27 cellular contexts compared by ENCODE assay signal in genomic region chr22:45756558-45756957, GRCh38.
DNase-seq lines count a peak whose midpoint lies in the region; ATAC-seq, FAIRE-seq and TF ChIP-seq lines count a peak whose summit lies in the region.
"Had no signal": no experiment of that assay in that cellular context is flagged by ENCODE, and none has a peak within 500 bp of the region (broad histone marks: within the 10 kb centered on the region; RNA-seq: fewer than 3 reads in every experiment).

No MANE protein-coding gene starts in this region.

- H2BK15ac ChIP-seq in H1 (ENCODE audit: low read length): no peak overlapping the region

- DNase-seq in HepG2 (ENCODE audit: low spot score) (no peak), right lobe of liver (no peak), H1 (ENCODE audit: low read depth in 1 of 2, low spot score in 2 of 2) (no peak), cerebellum (ENCODE audit: low spot score) (no peak), CD14-positive monocyte (ENCODE audit: low spot score) (no peak), NCI-H1930 (lab: John Stamatoyannopoulos, UW) (no peak)
- DNase-seq: activated CD4-positive, alpha-beta T cell treated with anti-CD3 and anti-CD28 coated beads, Interleukin-2, amount 10 ng/mL, durations not matched to agents 7 days and 5 days; activated naive CD8-positive, alpha-beta T cell treated with anti-CD3 and anti-CD28 coated beads for 36 hours; Calu3; cortex of kidney; left lung; MG63; NCI-H146; NCI-H2171; NCI-H524 treated with DMSO at 0.1 percent for 48 hours; psoas muscle; stimulated activated CD4-positive, alpha-beta T cell treated with anti-CD3 and anti-CD28 coated beads, Interleukin-4, amount 100 ng/mL, for 1 hour; tibial artery had no signal

- peaks cover 36% of the 10 kb centered on the region for H3K36me3 Mint-ChIP-seq in nephron (ENCODE audit: low read depth)
- peaks cover 26 to 46% of the 10 kb centered on the region in 2 donors for H3K36me3 Mint-ChIP-seq in CD14-positive monocyte

- no peak overlapping the region for H3K56ac ChIP-seq in H1 (replicated peaks; ENCODE audit: insufficient read length, low read depth, low read length)

- H3K27me3 Mint-ChIP-seq in nephron (ENCODE audit: low read depth): no peaks in the 10 kb centered on the region
- H3K27me3 Mint-ChIP-seq in CD14-positive monocyte (ENCODE audit: low read depth in 3 of 3): no peaks in the 10 kb centered on the region
- H3K27me3 Mint-ChIP-seq: activated CD4-positive, alpha-beta T cell treated with anti-CD3 and anti-CD28 coated beads, Interleukin-2, amount 10 ng/mL, durations not matched to agents 7 days and 5 days; activated naive CD8-positive, alpha-beta T cell treated with anti-CD3 and anti-CD28 coated beads for 36 hours; stimulated activated naive CD8-positive, alpha-beta T cell treated with anti-CD3 and anti-CD28 coated beads, Interleukin-15, Interleukin-2, amounts not matched to agents 100 ng/mL and 50 ng/mL, for 24 hours had no signal

- H4K8ac ChIP-seq in H1 (ENCODE audit: extremely low read depth, insufficient read depth, low read length): peak overlapping the region; percentile 69; the same call in 1 of the 2 replicates

- H3K27ac ChIP-seq in HepG2 (ENCODE audit: extremely low read length, insufficient read depth, low read length) (no peak overlapping the region), right lobe of liver (no peak overlapping the region), H1 (ENCODE audit: low read depth, low read length) (no peak overlapping the region)
- H3K27ac ChIP-seq: BLaER1 treated with 17β-estradiol and CSF1 and Interleukin-3, amounts not matched to agents 10 nM and 100 nM; left lung; psoas muscle; VCaP had no signal

- intact Hi-C loops in HepG2 (cut with micrococcal nuclease; ENCODE audit: unreplicated experiment): no loop called here
- intact Hi-C loops in right lobe of liver (cut with DNase I): no loop called here
- intact Hi-C loops in CD14-positive monocyte (cut with micrococcal nuclease): no loop called here

- H2AK5ac ChIP-seq in H1 (ENCODE audit: low read depth, low read length): no peak overlapping the region

- TF ChIP-seq RAD21 in HepG2 (CRISPR knock-in tag; IDR thresholded peaks at IDR 0.05) (no peak), H1 (IDR thresholded peaks at IDR 0.05 in 1 of 2, conservative IDR thresholded peaks at IDR 0.05 in 1 of 2; ENCODE audit: low read depth in 2 of 2, low read length in 2 of 2) (no peak)

- H4K20me1 ChIP-seq in HepG2 (ENCODE audit: insufficient read depth, low read length) (no peaks in the 10 kb centered on the region), H1 (replicated peaks in 1 of 2; ENCODE audit: control insufficient read depth in 1 of 2, insufficient read depth in 2 of 2, low read length in 2 of 2) (peaks cover 0 to 9% of the 10 kb centered on the region in 2 experiments)

- no peak overlapping the region for H4K5ac ChIP-seq in H1 (ENCODE audit: insufficient read length, low read depth, low read length)

- TF ChIP-seq POLR2A in HepG2 (IDR thresholded peaks at IDR 0.05; ENCODE audit: insufficient read depth in 1 of 2, low read depth in 2 of 2, low read length in 2 of 2): no peak
- no peak for TF ChIP-seq POLR2A in right lobe of liver (IDR thresholded peaks at IDR 0.05)
- no peak for TF ChIP-seq POLR2A in H1 (IDR thresholded peaks at IDR 0.05; ENCODE audit: control extremely low read depth in 1 of 2, low read depth in 2 of 2, low read length in 2 of 2)

- TSS peak; percentile 18 for BruUV-seq in HepG2 (replicated peaks; lab: Mats Ljungman, UMichigan)

- H2BK5ac ChIP-seq in H1 (ENCODE audit: low read depth, low read length): no peak overlapping the region

- H3K23me2 ChIP-seq in H1 (ENCODE audit: low read depth, low read length): no peaks in the 10 kb centered on the region

- ATAC-seq in HepG2: no peak
- ATAC-seq in right lobe of liver: no peak
- ATAC-seq in HG02798 (IDR thresholded peaks at IDR 0.05; ENCODE audit: poor library complexity, unreplicated experiment): no peak
- ATAC-seq: K562 had no signal

- no peak overlapping the region for H3K4me3 ChIP-seq in HepG2 (replicated peaks in 1 of 3; ENCODE audit: insufficient read depth in 1 of 3, low read depth in 2 of 3, low read length in 3 of 3)
- no peak overlapping the region for H3K4me3 ChIP-seq in right lobe of liver
- no peak overlapping the region; a peak in 1 of 8 replicates for H3K4me3 ChIP-seq in H1 (ENCODE audit: extremely low read depth in 1 of 4, insufficient read depth in 2 of 4, low read depth in 3 of 4, low read length in 4 of 4)
- H3K4me3 ChIP-seq: BLaER1 treated with 17β-estradiol and CSF1 and Interleukin-3, amounts not matched to agents 10 nM and 100 nM; GM23248; K562; left lung; MG63; psoas muscle had no signal

- POLR2A ChIA-PET in HepG2 (lab: Yijun Ruan, JAX): no interaction called here
- POLR2A ChIA-PET in H1 (lab: Charles Lee; ENCODE audit: partially characterized antibody): interaction anchor here (0.5 to 1.5 kb wide), 3 partner anchors 10 to 16 kb away, joined by 3 read pairs; no protein-coding TSS in a partner anchor

- in situ Hi-C loops in HepG2 (cut with HindIII; ENCODE audit: extremely low pct_ligation_motif_present, low pct_unique_long_range_greater_than_20kb): no loop called here

- H2BK20ac ChIP-seq in H1 (ENCODE audit: low read length): no peak overlapping the region

- peaks cover 3% of the 10 kb centered on the region for H3K79me1 ChIP-seq in H1 (ENCODE audit: low read depth, low read length)

- H3K4me3 Mint-ChIP-seq in nephron (no peak overlapping the region), CD14-positive monocyte (no peak overlapping the region)
- H3K4me3 Mint-ChIP-seq: activated CD4-positive, alpha-beta T cell treated with anti-CD3 and anti-CD28 coated beads, Interleukin-2, amount 10 ng/mL, durations not matched to agents 7 days and 5 days; activated naive CD8-positive, alpha-beta T cell treated with anti-CD3 and anti-CD28 coated beads for 36 hours; activated T-helper 1 cell treated with anti-CD3 and anti-CD28 coated beads, Interleukin-12 subunit alpha, Interleukin-12 subunit beta, Interleukin-2, Interleukin-4 antibody, amounts not matched to agents 30 ng/mL and 10 ng/mL and 1 ng/mL, durations not matched to agents 14 hours and 24 hours and 36 hours; stimulated activated naive CD8-positive, alpha-beta T cell treated with anti-CD3 and anti-CD28 coated beads, Interleukin-15, Interleukin-2, amounts not matched to agents 100 ng/mL and 50 ng/mL, for 24 hours had no signal

- CTCF ChIA-PET in HepG2 (lab: Yijun Ruan, JAX; ENCODE audit: low intra/inter-chr PET ratio, low total read pairs) (no interaction called here), H1 (lab: Charles Lee; ENCODE audit: partially characterized antibody) (interaction anchor here (0.6 to 3.5 kb wide), 6 partner anchors 15 to 589 kb away, joined by 3 to 12 read pairs (median 4); no protein-coding TSS in a partner anchor)

- H3K18ac ChIP-seq in H1 (ENCODE audit: extremely low read depth, low read length): no peak overlapping the region

- H3K9me3 Mint-ChIP-seq in nephron (no peaks in the 10 kb centered on the region), CD14-positive monocyte (no peaks in the 10 kb centered on the region)
- H3K9me3 Mint-ChIP-seq: activated CD4-positive, alpha-beta T cell treated with anti-CD3 and anti-CD28 coated beads, Interleukin-2, amount 10 ng/mL, durations not matched to agents 7 days and 5 days; activated naive CD8-positive, alpha-beta T cell treated with anti-CD3 and anti-CD28 coated beads for 36 hours; activated T-helper 1 cell treated with anti-CD3 and anti-CD28 coated beads, Interleukin-12 subunit alpha, Interleukin-12 subunit beta, Interleukin-2, Interleukin-4 antibody, amounts not matched to agents 30 ng/mL and 10 ng/mL and 1 ng/mL, durations not matched to agents 14 hours and 24 hours and 36 hours; stimulated activated naive CD8-positive, alpha-beta T cell treated with anti-CD3 and anti-CD28 coated beads, Interleukin-15, Interleukin-2, amounts not matched to agents 100 ng/mL and 50 ng/mL, for 24 hours had no signal

- H3K27ac Mint-ChIP-seq in nephron (peak overlapping the region; percentile 9 to 66 (median 63)), CD14-positive monocyte (peak overlapping the region in 1 of 7 donors; percentile 83)
- H3K27ac Mint-ChIP-seq: activated CD4-positive, alpha-beta T cell treated with anti-CD3 and anti-CD28 coated beads, Interleukin-2, amount 10 ng/mL, durations not matched to agents 7 days and 5 days; activated naive CD8-positive, alpha-beta T cell treated with anti-CD3 and anti-CD28 coated beads for 36 hours; activated T-helper 1 cell treated with anti-CD3 and anti-CD28 coated beads, Interleukin-12 subunit alpha, Interleukin-12 subunit beta, Interleukin-2, Interleukin-4 antibody, amounts not matched to agents 30 ng/mL and 10 ng/mL and 1 ng/mL, durations not matched to agents 14 hours and 24 hours and 36 hours; stimulated activated naive CD8-positive, alpha-beta T cell treated with anti-CD3 and anti-CD28 coated beads, Interleukin-15, Interleukin-2, amounts not matched to agents 100 ng/mL and 50 ng/mL, for 24 hours had no signal

- no peak overlapping the region for H3K9ac ChIP-seq in HepG2 (ENCODE audit: insufficient read depth, low read depth, low read length)
- no peak overlapping the region for H3K9ac ChIP-seq in H1 (replicated peaks in 1 of 4; ENCODE audit: extremely low read depth in 1 of 4, low read depth in 3 of 4, low read length in 3 of 4)
- H3K9ac ChIP-seq: BLaER1 treated with 17β-estradiol and CSF1 and Interleukin-3, amounts not matched to agents 10 nM and 100 nM had no signal

- H3K4ac ChIP-seq in H1 (replicated peaks; ENCODE audit: insufficient read length, low read depth, low read length): no peak overlapping the region

- H2AFZ ChIP-seq in HepG2 (ENCODE audit: low read length) (no peak overlapping the region), H1 (ENCODE audit: low read length) (no peak overlapping the region)
- H2AFZ ChIP-seq: GM23248 had no signal

- no peak overlapping the region for H3K23ac ChIP-seq in H1 (ENCODE audit: insufficient read length)

- H3K4me2 ChIP-seq in HepG2 (ENCODE audit: low read depth, low read length): no peak overlapping the region
- H3K4me2 ChIP-seq in H1 (ENCODE audit: insufficient read depth in 1 of 2, low read depth in 2 of 2, low read length in 2 of 2): peak overlapping the region; percentile 35 to 40; a peak in 3 of 4 replicates

- H3K9me3 ChIP-seq in HepG2 (ENCODE audit: low read length) (no peaks in the 10 kb centered on the region), right lobe of liver (no peaks in the 10 kb centered on the region), H1 (ENCODE audit: insufficient read depth in 2 of 2, low read depth in 1 of 2, low read length in 1 of 2) (no peaks in the 10 kb centered on the region; a peak in 1 of 4 replicates)
- H3K9me3 ChIP-seq: BLaER1 treated with 17β-estradiol and CSF1 and Interleukin-3, amounts not matched to agents 10 nM and 100 nM; left lung; MG63; psoas muscle; tibial artery had no signal

- TF ChIP-seq EP300 in HepG2 (IDR thresholded peaks at IDR 0.05; ENCODE audit: low read depth in 2 of 2, low read length in 2 of 2) (no peak), HepG2 (CRISPR knock-in tag; IDR thresholded peaks at IDR 0.05; ENCODE audit: borderline replicate concordance) (no peak), H1 (IDR thresholded peaks at IDR 0.05; ENCODE audit: borderline replicate concordance in 1 of 2, low read depth in 2 of 2, low read length in 2 of 2) (no peak)

- H4K91ac ChIP-seq in H1 (replicated peaks; ENCODE audit: insufficient read length, low read length): no peak overlapping the region

- no peak overlapping the region for H2BK120ac ChIP-seq in H1 (replicated peaks; ENCODE audit: low read depth, low read length)

- H3K79me2 ChIP-seq in HepG2 (ENCODE audit: insufficient read depth, low read length) (no peaks in the 10 kb centered on the region), H1 (ENCODE audit: control insufficient read depth in 1 of 2, insufficient read depth in 2 of 2, low read length in 2 of 2) (peaks cover 0 to 8% of the 10 kb centered on the region in 2 experiments; a peak in 1 of 4 replicates)

- TF ChIP-seq CTCF in HepG2 (CRISPR knock-in tag; IDR thresholded peaks at IDR 0.05) (no peak), right lobe of liver (IDR thresholded peaks at IDR 0.05) (no peak), H1 (IDR thresholded peaks at IDR 0.05; ENCODE audit: control extremely low read depth in 1 of 3, insufficient read depth in 1 of 3, low read depth in 1 of 3, low read length in 3 of 3) (no peak), nephron (IDR thresholded peaks at IDR 0.05; ENCODE audit: unreplicated experiment in 3 of 3) (no peak), CD14-positive monocyte (IDR thresholded peaks at IDR 0.05) (no peak)

- H3K27me3 ChIP-seq in HepG2 (ENCODE audit: control insufficient read depth in 1 of 2, insufficient read depth in 2 of 2, low read length in 2 of 2) (no peaks in the 10 kb centered on the region), right lobe of liver (no peaks in the 10 kb centered on the region), H1 (replicated peaks in 1 of 4; ENCODE audit: control insufficient read depth in 3 of 4, extremely low read depth in 1 of 4, insufficient read depth in 3 of 4, low read length in 3 of 4) (no peaks in the 10 kb centered on the region)
- H3K27me3 ChIP-seq: BLaER1 treated with 17β-estradiol and CSF1 and Interleukin-3, amounts not matched to agents 10 nM and 100 nM; left lung; MG63; tibial artery had no signal

- peaks cover 14% of the 10 kb centered on the region for H3K4me1 Mint-ChIP-seq in nephron
- no peaks in the 10 kb centered on the region for H3K4me1 Mint-ChIP-seq in CD14-positive monocyte
- H3K4me1 Mint-ChIP-seq: activated CD4-positive, alpha-beta T cell treated with anti-CD3 and anti-CD28 coated beads, Interleukin-2, amount 10 ng/mL, durations not matched to agents 7 days and 5 days; activated naive CD8-positive, alpha-beta T cell treated with anti-CD3 and anti-CD28 coated beads for 36 hours had no signal

- FAIRE-seq in HepG2 (lab: Jason Lieb, UNC) (no peak), H1 (lab: Jason Lieb, UNC) (no peak)
- FAIRE-seq: endometrium, K562 had no signal

- no peak overlapping the region for H3K14ac ChIP-seq in H1 (ENCODE audit: insufficient read length)

- H3K4me1 ChIP-seq in HepG2 (ENCODE audit: insufficient read depth, low read length) (no peaks in the 10 kb centered on the region), right lobe of liver (no peaks in the 10 kb centered on the region), H1 (replicated peaks in 1 of 4; ENCODE audit: control insufficient read depth in 3 of 4, insufficient read depth in 4 of 4, low read length in 3 of 4) (peaks cover 0 to 17% (median 6%) of the 10 kb centered on the region in 4 experiments; a peak in 5 of 7 replicates)
- H3K4me1 ChIP-seq: left lung had no signal

- 91% methylated on average over 1 of the region's 1 CpG for WGBS in HepG2 (ENCODE audit: low lambda C conversion rate)
- 55% methylated on average over 1 of the region's 1 CpG for WGBS in right lobe of liver (ENCODE audit: insufficient coverage, low coverage, low lambda C conversion rate, missing lambda C conversion rate)
- WGBS in H1 (ENCODE audit: extremely low coverage in 1 of 2, insufficient coverage in 1 of 2, insufficient read length in 1 of 2, insufficient replicate concordance in 2 of 2, low coverage in 1 of 2, low lambda C conversion rate in 2 of 2, missing lambda C conversion rate in 1 of 2), 2 experiments: 58% methylated on average over 1 of the region's 1 CpG; no CpG with 5 or more reads in 1 of the 2 experiments

- no peak overlapping the region for H2BK12ac ChIP-seq in H1 (ENCODE audit: low read depth, low read length)

- peaks cover 12 to 27% of the 10 kb centered on the region in 2 experiments; a peak in 4 of 5 replicates for H3K36me3 ChIP-seq in HepG2 (replicated peaks in 1 of 2; ENCODE audit: control insufficient read depth in 1 of 2, insufficient read depth in 2 of 2, low read length in 2 of 2)
- H3K36me3 ChIP-seq in right lobe of liver: peaks cover 0 to 3% (median under 1%) of the 10 kb centered on the region in 4 donors
- H3K36me3 ChIP-seq in H1 (ENCODE audit: control insufficient read depth in 2 of 4, insufficient read depth in 4 of 4, low read length in 3 of 4): no peaks in the 10 kb centered on the region; a peak in 1 of 8 replicates
